ENCODE assay signal across 33 cellular contexts in genomic region chr15:56349554-56349953, GRCh38.
"Had no signal": no experiment of that assay in that cellular context is flagged by ENCODE, and none has a peak within 500 bp of the region (broad histone marks: within the 10 kb centered on the region; RNA-seq: fewer than 3 reads in every experiment).

No MANE protein-coding gene starts in this region.

- H3K27ac ChIP-seq: adrenal gland, body of pancreas, brain microvascular endothelial cell, breast epithelium, VCaP had no signal

- H3K9me3 ChIP-seq: adrenal gland, body of pancreas, breast epithelium had no signal

- DNase-seq: activated B cell treated with CpG ODN at 0.5 μM for 24 hours; activated CD4-positive, alpha-beta memory T cell treated with anti-CD3 and anti-CD28 coated beads for 36 hours; activated CD4-positive, alpha-beta T cell treated with anti-CD3 and anti-CD28 coated beads for 4 hours; activated CD4-positive, alpha-beta T cell treated with anti-CD3 and anti-CD28 coated beads, Interleukin-2, amount 10 ng/mL, durations not matched to agents 24 days and 14 days; activated CD4-positive, alpha-beta T cell treated with anti-CD3 and anti-CD28 coated beads, Interleukin-2, amount 50 U/mL, for 1 hour; activated CD4-positive, alpha-beta T cell treated with anti-CD3 and anti-CD28 coated beads, Interleukin-2, amount 50 U/mL, for 4 hours; activated CD4-positive, CD25-positive, alpha-beta regulatory T cell treated with anti-CD3 and anti-CD28 coated beads, Interleukin-2, amount 50 U/mL, for 72 hours; activated CD8-positive, alpha-beta memory T cell treated with anti-CD3 and anti-CD28 coated beads, Interleukin-2, amount 50 U/mL, for 4 hours; activated CD8-positive, alpha-beta T cell treated with anti-CD3 and anti-CD28 coated beads for 36 hours; activated effector memory CD4-positive, alpha-beta T cell treated with anti-CD3 and anti-CD28 coated beads, Interleukin-2, amount 50 U/mL, for 16 hours; activated gamma-delta T cell treated with Interleukin-2 at 50 U/mL for 16 hours; activated naive CD4-positive, alpha-beta T cell; activated naive CD4-positive, alpha-beta T cell treated with anti-CD3 and anti-CD28 coated beads for 36 hours; activated naive CD4-positive, alpha-beta T cell treated with anti-CD3 and anti-CD28 coated beads, Interleukin-2, amount 50 U/mL, for 16 hours; activated naive CD8-positive, alpha-beta T cell treated with anti-CD3 and anti-CD28 coated beads for 36 hours; activated T-cell treated with anti-CD3 and anti-CD28 coated beads for 4 hours; activated T-cell treated with anti-CD3 and anti-CD28 coated beads, Interleukin-2, amount 50 U/mL, for 1 hour; activated T-cell treated with anti-CD3 and anti-CD28 coated beads, Interleukin-2, amount 50 U/mL, for 4 hours; activated T-cell treated with anti-CD3 and anti-CD28 coated beads, Interleukin-2, amount 50 U/mL, for 72 hours; adrenal gland; amniotic stem cell; aorta; body of pancreas; brain microvascular endothelial cell; central memory CD4-positive, alpha-beta T cell; T-helper 2 cell; T-helper 9 cell had no signal

- H3K4me1 ChIP-seq: adrenal gland, body of pancreas had no signal

- ATAC-seq: activated CD8-positive, alpha-beta T cell treated with anti-CD3 and anti-CD28 coated beads for 36 hours; activated naive CD4-positive, alpha-beta T cell treated with anti-CD3 and anti-CD28 coated beads, Interleukin-2, amount 50 U/mL, for 72 hours; activated T-cell treated with anti-CD3 and anti-CD28 coated beads, Interleukin-2, amount 50 U/mL, for 4 hours; activated T-cell treated with anti-CD3 and anti-CD28 coated beads, Interleukin-2, amount 50 U/mL, for 72 hours; activated T-helper 17 cell treated with anti-CD3 and anti-CD28 coated beads, Interleukin-2, amount 50 U/mL, for 72 hours; body of pancreas had no signal

- FAIRE-seq: astrocyte, TTC549 had no signal

- H3K4me3 ChIP-seq: adrenal gland, body of pancreas, breast epithelium had no signal

- H3K27me3 ChIP-seq: adrenal gland, body of pancreas, brain microvascular endothelial cell, breast epithelium had no signal

- H3K36me3 ChIP-seq: adrenal gland, brain microvascular endothelial cell, breast epithelium had no signal
